ENCODE assay signal across 1 cellular context in genomic region chr1:236457775-236458174, GRCh38.
TF ChIP-seq lines count a peak whose summit lies in the region.

No MANE protein-coding gene starts in this region.

TF ChIP-seq in GM12878, 131 proteins besides CTCF, POLR2A, EP300 and RAD21 (continued from another document):
- TF ChIP-seq RELB (IDR thresholded peaks at IDR 0.05; ENCODE audit: low read depth) (peak; percentile 36; the same call in 1 of the 2 replicates), SMAD1 (IDR thresholded peaks at IDR 0.05; ENCODE audit: low read depth, partially characterized antibody) (no peak), RAD51 (IDR thresholded peaks at IDR 0.05) (no peak), TCF3 (IDR thresholded peaks at IDR 0.05; ENCODE audit: borderline replicate concordance, insufficient read depth, low read depth, low read length) (no peak), NR2F1 (conservative IDR thresholded peaks at IDR 0.05) (peak; percentile 83), USF2 (IDR thresholded peaks at IDR 0.05; ENCODE audit: borderline replicate concordance, low read depth, low read length) (no peak), STAT3 (IDR thresholded peaks at IDR 0.05; ENCODE audit: low read depth, low read length) (no peak), ZZZ3 (IDR thresholded peaks at IDR 0.05; ENCODE audit: control insufficient read depth, insufficient read length, low read depth) (no peak), ZNF207 (IDR thresholded peaks at IDR 0.05; ENCODE audit: borderline replicate concordance) (no peak), MEF2A (IDR thresholded peaks at IDR 0.05; ENCODE audit: insufficient read depth, low read depth, low read length) (0 out of 2 replicates have a peak, but pooled peaks have one; percentile 28), ZNF217 (IDR thresholded peaks at IDR 0.05) (0 out of 2 replicates have a peak, but pooled peaks have one; percentile 16), SUZ12 (IDR thresholded peaks at IDR 0.05; ENCODE audit: unreplicated experiment) (no peak), IKZF1 (conservative IDR thresholded peaks at IDR 0.05) (peak; percentile 53), NFXL1 (IDR thresholded peaks at IDR 0.05; ENCODE audit: borderline replicate concordance) (no peak), BCL3 (IDR thresholded peaks at IDR 0.05; ENCODE audit: borderline replicate concordance, insufficient read depth, low read depth, low read length, poor library complexity, severe bottlenecking) (no peak), SKIL (IDR thresholded peaks at IDR 0.05; ENCODE audit: low read depth, poor library complexity, severe bottlenecking) (peak; percentile 51), POU2F2 (IDR thresholded peaks at IDR 0.05; ENCODE audit: borderline replicate concordance, low read depth, low read length) (no peak), FOXM1 (IDR thresholded peaks at IDR 0.05; ENCODE audit: low read depth, low read length) (no peak), POLR2AphosphoS2 (IDR thresholded peaks at IDR 0.05; ENCODE audit: low read depth, low read length) (no peak), BHLHE40 (IDR thresholded peaks at IDR 0.05; ENCODE audit: borderline replicate concordance in 1 of 2, low read depth in 2 of 2, low read length in 1 of 2) (no peak), NFIC (IDR thresholded peaks at IDR 0.05; ENCODE audit: low read depth, low read length) (no peak), DPF2 (IDR thresholded peaks at IDR 0.05) (peak; percentile 69), CBX5 (IDR thresholded peaks at IDR 0.05; ENCODE audit: low read depth) (no peak), NBN (IDR thresholded peaks at IDR 0.05) (0 out of 2 replicates have a peak, but pooled peaks have one; percentile 26), POLR2AphosphoS5 (IDR thresholded peaks at IDR 0.05; ENCODE audit: low read length) (no peak), CBFB (IDR thresholded peaks at IDR 0.05; ENCODE audit: low read depth) (no peak), ZBTB11 (CRISPR knock-in tag; IDR thresholded peaks at IDR 0.05) (no peak), ZSCAN29 (IDR thresholded peaks at IDR 0.05) (0 out of 2 replicates have a peak, but pooled peaks have one; percentile 56), GATAD2B (conservative IDR thresholded peaks at IDR 0.05; ENCODE audit: low read depth) (no peak), ATF2 (IDR thresholded peaks at IDR 0.05; ENCODE audit: low read length) (0 out of 2 replicates have a peak, but pooled peaks have one; percentile 34), MYC (IDR thresholded peaks at IDR 0.05; ENCODE audit: insufficient read depth, insufficient read length, insufficient replicate concordance, low read length, severe bottlenecking) (no peak), HDAC6 (IDR thresholded peaks at IDR 0.05; ENCODE audit: unreplicated experiment) (no peak), ZBTB33 (IDR thresholded peaks at IDR 0.05) (no peak), ATF7 (IDR thresholded peaks at IDR 0.05; ENCODE audit: low read depth) (peak; percentile 27; the same call in 1 of the 2 replicates), SRF (IDR thresholded peaks at IDR 0.05; ENCODE audit: low read depth in 2 of 2, low read length in 2 of 2) (no peak), ZNF687 (IDR thresholded peaks at IDR 0.05) (no peak)
